ENCODE assay signal across 29 cellular contexts in genomic region chr12:11677024-11677423, GRCh38. TPM values are rescaled to one million over a fixed set of nuclear protein-coding genes. Genes with fewer than 3 reads are reported as not detected.
DNase-seq lines count a peak whose midpoint lies in the region; ATAC-seq and TF ChIP-seq lines count a peak whose summit lies in the region.
"Had no signal": no experiment of that assay in that cellular context is flagged by ENCODE, and none has a peak within 500 bp of the region (broad histone marks: within the 10 kb centered on the region; RNA-seq: fewer than 3 reads in every experiment).

No MANE protein-coding gene starts in this region.

- H3K4me1 ChIP-seq in right atrium auricular region (peaks cover 0 to 69% of the 10 kb centered on the region in 2 donors), sigmoid colon (peaks cover 0 to 89% (median 68%) of the 10 kb centered on the region in 4 donors), ovary (ENCODE audit: insufficient read depth) (peaks cover 16% of the 10 kb centered on the region)
- H3K4me1 ChIP-seq: A549, Caco-2, HAP-1, SJCRH30 had no signal

- TF ChIP-seq POLR2A in sigmoid colon (IDR thresholded peaks at IDR 0.05) (no peak), ovary (IDR thresholded peaks at IDR 0.05) (no peak)

- TF ChIP-seq EP300 in sigmoid colon (IDR thresholded peaks at IDR 0.05) (no peak), ovary (IDR thresholded peaks at IDR 0.05) (no peak)

- no peak for DNase-seq in left ventricle myocardium superior
- no peak for DNase-seq in right atrium auricular region (ENCODE audit: low spot score)
- DNase-seq in islet precursor cell = peak; percentile 46
- DNase-seq in sigmoid colon = no peak
- no peak for DNase-seq in superior temporal gyrus (ENCODE audit: extremely low spot score)
- DNase-seq in ovary = no peak
- DNase-seq: AML-193; Caco-2; CD8-positive, alpha-beta T cell; DMS 273 treated with DMSO at 0.1 percent for 48 hours; DMS79; EL; GDM1; GOT3; KBM-7; MV-4-11; NCI-H1105; NCI-H1436 treated with DMSO at 0.1 percent for 48 hours; NCI-H187 treated with DMSO at 0.1 percent for 48 hours; NCI-H2107; NCI-H524 treated with DMSO at 0.1 percent for 48 hours; NCI-H774; PC-3; SJCRH30 had no signal

- H3K9me3 ChIP-seq in right atrium auricular region = no peaks in the 10 kb centered on the region
- no peaks in the 10 kb centered on the region for H3K9me3 ChIP-seq in sigmoid colon
- H3K9me3 ChIP-seq in ovary = no peaks in the 10 kb centered on the region
- H3K9me3 ChIP-seq: A549, Caco-2, HAP-1, SJCRH30 had no signal

- 66 to 76% methylated on average over 3 of the region's 3 CpGs for WGBS in sigmoid colon, 2 donors
- WGBS in ovary, 3 donors = 40 to 54% (median 53%) methylated on average over 3 of the region's 3 CpGs

- intact Hi-C loops in left ventricle myocardium superior (cut with micrococcal nuclease) (no loop called here), sigmoid colon (cut with DNase I) (no loop called here), ovary (cut with DNase I) (no loop called here)

- H3K27ac ChIP-seq in right atrium auricular region (no peak overlapping the region), sigmoid colon (peak overlapping the region; percentile 3 to 64 (median 42)), ovary (no peak overlapping the region)
- H3K27ac ChIP-seq: A549, C4-2B, SJCRH30 had no signal

- H3K27me3 ChIP-seq in right atrium auricular region (no peaks in the 10 kb centered on the region), sigmoid colon (no peaks in the 10 kb centered on the region), ovary (no peaks in the 10 kb centered on the region)
- H3K27me3 ChIP-seq: SJCRH30 had no signal

- ATAC-seq in left ventricle myocardium superior (peak; percentile 21), GM21447 (IDR thresholded peaks at IDR 0.05; ENCODE audit: unreplicated experiment) (no peak)
- ATAC-seq: A549; CD8-positive, alpha-beta T cell; PC-3 had no signal

- no peak for TF ChIP-seq CTCF in right atrium auricular region (IDR thresholded peaks at IDR 0.05)
- no peak for TF ChIP-seq CTCF in sigmoid colon (IDR thresholded peaks at IDR 0.05)
- TF ChIP-seq CTCF in ovary (IDR thresholded peaks at IDR 0.05) = no peak

- H3K36me3 ChIP-seq in right atrium auricular region (no peaks in the 10 kb centered on the region), sigmoid colon (no peaks in the 10 kb centered on the region), ovary (no peaks in the 10 kb centered on the region)
- H3K36me3 ChIP-seq: HAP-1, SJCRH30 had no signal

- H3K4me3 ChIP-seq in right atrium auricular region (no peak overlapping the region), sigmoid colon (no peak overlapping the region), ovary (no peak overlapping the region)
- H3K4me3 ChIP-seq: A549, GM12878, HAP-1, SJCRH30 had no signal

RNA-seq across cellular contexts. Expression of gene ETV6, which starts 27.6 kb away (rescaled TPM):
- total RNA-seq in left ventricle myocardium superior = 14.7 TPM
- 1 to 10 TPM; 6.7 TPM for total RNA-seq in right atrium auricular region
- 10 to 100 TPM; 15.7 to 35.2 (median 23.6) TPM for total RNA-seq in sigmoid colon
- polyA plus RNA-seq in sigmoid colon = 10 to 100 TPM in 2 of 3 donors, 1 to 10 TPM in 1; 8.4 to 17.3 (median 13.4) TPM
- 10 to 100 TPM in 6 of 7 donors, 1 to 10 TPM in 1; 6.2 to 34.6 (median 19.5) TPM for total RNA-seq in ovary
- 10 to 100 TPM in 1 of 2 donors, 1 to 10 TPM in 1; 4.4 to 11.5 TPM for polyA plus RNA-seq in ovary

Comparison
In these comparisons a context has a peak if more than half of its experiments do, and no peak if none do; other contexts are left out.
1. H3K27ac ChIP-seq: peak in sigmoid colon (4 of 4); none in right atrium auricular region (0 of 2) and ovary (0 of 2).